Comparison of ENCODE assay signal across 1 cellular context in the genomic region with DNA sequence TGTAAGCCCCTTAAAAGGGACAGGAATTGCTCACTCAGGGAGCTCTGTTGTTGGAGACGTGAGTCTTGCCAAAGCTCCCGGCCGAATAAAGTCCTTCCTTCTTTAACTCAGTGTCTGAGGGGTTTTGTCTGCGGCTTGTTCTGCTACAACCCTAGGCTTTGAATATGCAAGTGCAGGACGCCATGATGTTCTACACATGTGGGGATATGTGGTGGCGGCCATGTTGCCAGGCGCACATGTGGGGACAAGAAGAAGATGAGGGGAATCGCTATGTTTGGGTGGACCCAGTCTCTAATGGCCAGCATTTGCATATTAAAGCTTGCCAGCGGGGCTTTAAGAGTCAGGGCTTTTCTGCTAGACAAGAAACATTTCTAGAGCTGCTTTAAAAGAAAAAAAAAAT.
TF ChIP-seq lines count a peak whose summit lies in the region.

No MANE protein-coding gene starts in this region.

TF ChIP-seq in H1, 55 proteins besides CTCF, POLR2A, EP300 and RAD21:
- TF ChIP-seq SP4 (IDR thresholded peaks at IDR 0.05; ENCODE audit: low read length) = no peak
- TF ChIP-seq, protein P1, sequence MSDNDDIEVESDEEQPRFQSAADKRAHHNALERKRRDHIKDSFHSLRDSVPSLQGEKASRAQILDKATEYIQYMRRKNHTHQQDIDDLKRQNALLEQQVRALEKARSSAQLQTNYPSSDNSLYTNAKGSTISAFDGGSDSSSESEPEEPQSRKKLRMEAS (IDR thresholded peaks at IDR 0.05) = 0 out of 2 replicates have a peak, but pooled peaks have one; percentile 26
- TF ChIP-seq, protein P2, sequence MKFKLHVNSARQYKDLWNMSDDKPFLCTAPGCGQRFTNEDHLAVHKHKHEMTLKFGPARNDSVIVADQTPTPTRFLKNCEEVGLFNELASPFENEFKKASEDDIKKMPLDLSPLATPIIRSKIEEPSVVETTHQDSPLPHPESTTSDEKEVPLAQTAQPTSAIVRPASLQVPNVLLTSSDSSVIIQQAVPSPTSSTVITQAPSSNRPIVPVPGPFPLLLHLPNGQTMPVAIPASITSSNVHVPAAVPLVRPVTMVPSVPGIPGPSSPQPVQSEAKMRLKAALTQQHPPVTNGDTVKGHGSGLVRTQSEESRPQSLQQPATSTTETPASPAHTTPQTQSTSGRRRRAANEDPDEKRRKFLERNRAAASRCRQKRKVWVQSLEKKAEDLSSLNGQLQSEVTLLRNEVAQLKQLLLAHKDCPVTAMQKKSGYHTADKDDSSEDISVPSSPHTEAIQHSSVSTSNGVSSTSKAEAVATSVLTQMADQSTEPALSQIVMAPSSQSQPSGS (IDR thresholded peaks at IDR 0.05; ENCODE audit: low read length) = no peak
- no peak for TF ChIP-seq CBX5 (IDR thresholded peaks at IDR 0.05; ENCODE audit: low read depth, low read length)
- TF ChIP-seq YY1 (IDR thresholded peaks at IDR 0.05; ENCODE audit: low read depth, low read length) = peak; percentile 81
